In the genomic region with DNA sequence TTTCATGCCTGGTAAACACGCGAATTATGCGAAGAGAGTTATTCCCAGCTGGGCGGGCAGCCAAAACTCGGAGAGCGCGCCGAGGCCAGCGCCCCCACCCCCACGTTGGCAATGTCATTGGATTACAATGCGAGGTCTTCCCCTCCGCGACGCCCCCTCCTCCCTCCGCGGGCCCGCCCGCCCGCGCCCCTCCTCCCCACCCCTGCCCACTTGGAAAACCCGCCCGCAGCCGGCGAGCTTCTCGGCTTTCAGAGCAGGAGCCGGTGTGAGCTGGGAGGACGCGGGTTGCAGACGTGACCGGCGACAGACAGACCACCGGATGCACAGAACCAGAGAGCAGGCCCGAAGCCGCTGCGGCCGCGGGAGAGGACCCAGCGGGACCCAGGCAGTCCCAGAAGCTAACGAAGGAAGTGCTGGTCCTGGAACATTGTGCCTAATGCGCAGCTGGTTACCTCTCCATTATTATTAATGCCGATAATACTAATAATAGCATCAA, we compare ENCODE assay signal across 8 cellular contexts. TPM values are rescaled to one million over a fixed set of nuclear protein-coding genes. Genes with fewer than 3 reads are reported as not detected.
DNase-seq lines count a peak whose midpoint lies in the region; ATAC-seq lines count a peak whose summit lies in the region.

No MANE protein-coding gene starts in this region.

- peak overlapping the region; percentile 9 for H4K8ac ChIP-seq in mesenchymal stem cell (ENCODE audit: low read length)

- H3K4ac ChIP-seq in mesenchymal stem cell (ENCODE audit: low read depth in 1 of 2, low read length in 2 of 2): no peak overlapping the region

- H3K4me1 ChIP-seq in ACC112 (ENCODE audit: control insufficient read depth, insufficient read depth, low read length, unreplicated experiment) (peaks cover 5% of the 10 kb centered on the region), HAP-1 (peaks cover 35% of the 10 kb centered on the region), mesenchymal stem cell (ENCODE audit: control insufficient read depth, insufficient read depth, low read depth, low read length) (peaks cover 34% of the 10 kb centered on the region)

- under 1% methylated on average over 27 of the region's 41 CpGs for WGBS in mesenchymal stem cell

- no peaks in the 10 kb centered on the region for H3K9me3 Mint-ChIP-seq in activated T-cell treated with anti-CD3 and anti-CD28 coated beads, Interleukin-2, amount 50 U/mL, for 4 hours

- peak overlapping the region; percentile 76 for H3K4me2 ChIP-seq in mesenchymal stem cell (ENCODE audit: low read length, poor library complexity, severe bottlenecking)

- H3K27me3 Mint-ChIP-seq in activated T-cell treated with anti-CD3 and anti-CD28 coated beads, Interleukin-2, amount 50 U/mL, for 4 hours (ENCODE audit: low read depth): peaks cover 38% of the 10 kb centered on the region

- H3K4me3 ChIP-seq in ACC112 (ENCODE audit: low read depth, low read length) (peak overlapping the region; percentile 58), HAP-1 (peak overlapping the region; percentile 23), mesenchymal stem cell (ENCODE audit: insufficient read depth in 1 of 2, low read depth in 1 of 2, low read length in 2 of 2) (peak overlapping the region; percentile 34 to 55)

- DNase-seq in HAP-1 (ENCODE audit: low spot score in 2 of 2) (peak; percentile 84 to 90), mesenchymal stem cell (peak; percentile 34), cerebellar nuclear complex (lab: John Stamatoyannopoulos, UW) (no peak), H4 (ENCODE audit: low spot score) (no peak)
- DNase-seq in activated T-cell treated with anti-CD3 and anti-CD28 coated beads, Interleukin-2, amount 50 U/mL, for 4 hours: no peak

- H3K36me3 ChIP-seq in ACC112 (ENCODE audit: insufficient read depth, low read length): no peaks in the 10 kb centered on the region
- no peaks in the 10 kb centered on the region for H3K36me3 ChIP-seq in HAP-1 (replicated peaks)
- H3K36me3 ChIP-seq in mesenchymal stem cell (ENCODE audit: control insufficient read depth in 1 of 2, insufficient read depth in 2 of 2, low read depth in 1 of 2, low read length in 2 of 2): no peaks in the 10 kb centered on the region

- no peak overlapping the region for H3K23ac ChIP-seq in mesenchymal stem cell (ENCODE audit: low read length in 2 of 2)

- H2BK5ac ChIP-seq in mesenchymal stem cell (ENCODE audit: low read depth, low read length, poor library complexity, severe bottlenecking): no peak overlapping the region

- no peaks in the 10 kb centered on the region for H3K36me3 Mint-ChIP-seq in activated T-cell treated with anti-CD3 and anti-CD28 coated beads, Interleukin-2, amount 50 U/mL, for 4 hours (ENCODE audit: insufficient read depth)

- no peak overlapping the region for H2BK12ac ChIP-seq in mesenchymal stem cell (ENCODE audit: low read length in 2 of 2)

- H3K18ac ChIP-seq in mesenchymal stem cell (ENCODE audit: low read depth in 1 of 2, low read length in 2 of 2): peak overlapping the region in 1 of 2 experiments; percentile 67

- no peak overlapping the region for H4K91ac ChIP-seq in mesenchymal stem cell (ENCODE audit: low read length)

- peaks cover 63% of the 10 kb centered on the region for H3K4me1 Mint-ChIP-seq in activated T-cell treated with anti-CD3 and anti-CD28 coated beads, Interleukin-2, amount 50 U/mL, for 4 hours (ENCODE audit: low read depth)

- H3K9me3 ChIP-seq in HAP-1: no peaks in the 10 kb centered on the region
- no peaks in the 10 kb centered on the region for H3K9me3 ChIP-seq in mesenchymal stem cell (ENCODE audit: control insufficient read depth, low read length)

- no peak overlapping the region for H2AK5ac ChIP-seq in mesenchymal stem cell (ENCODE audit: low read length, severe bottlenecking)

- no peaks in the 10 kb centered on the region for H3K79me2 ChIP-seq in ACC112 (ENCODE audit: control insufficient read depth, insufficient read depth, low read length, unreplicated experiment)

- no peak overlapping the region for H3K27ac ChIP-seq in ACC112 (ENCODE audit: low read depth, low read length)
- H3K27ac ChIP-seq in mesenchymal stem cell (ENCODE audit: low read length, poor library complexity, severe bottlenecking): no peak overlapping the region

- H3K79me1 ChIP-seq in mesenchymal stem cell (replicated peaks; ENCODE audit: low read length, poor library complexity, severe bottlenecking): peaks cover 4% of the 10 kb centered on the region

- no peak overlapping the region for H3K14ac ChIP-seq in mesenchymal stem cell (ENCODE audit: low read length in 2 of 2)

- no peak overlapping the region for H3K9ac ChIP-seq in mesenchymal stem cell (ENCODE audit: low read length)

- H3K27me3 ChIP-seq in ACC112 (ENCODE audit: insufficient read depth, low read length) (peaks cover 55% of the 10 kb centered on the region), HAP-1 (ENCODE audit: low read depth) (no peaks in the 10 kb centered on the region), mesenchymal stem cell (ENCODE audit: control insufficient read depth in 1 of 2, insufficient read depth in 1 of 2, low read length in 2 of 2) (peaks cover 24 to 63% of the 10 kb centered on the region in 2 experiments)

- in situ Hi-C loops in HAP-1 (cut with MboI; ENCODE audit: low sequenced_read_pairs): loop anchor here (10.0 to 25.0 kb wide), 2 partner anchors 117 to 340 kb away; no protein-coding TSS in a partner anchor

- H3K4me3 Mint-ChIP-seq in activated T-cell treated with anti-CD3 and anti-CD28 coated beads, Interleukin-2, amount 50 U/mL, for 4 hours: peak overlapping the region; percentile 75

- no peak overlapping the region for H2BK120ac ChIP-seq in mesenchymal stem cell (ENCODE audit: low read depth, low read length)

- no peak for ATAC-seq in activated T-cell treated with anti-CD3 and anti-CD28 coated beads, Interleukin-2, amount 50 U/mL, for 4 hours
- ATAC-seq in HG03565 (IDR thresholded peaks at IDR 0.05; ENCODE audit: unreplicated experiment): no peak
- ATAC-seq in HG03135 (IDR thresholded peaks at IDR 0.05; ENCODE audit: unreplicated experiment): no peak

- no peak overlapping the region for H2BK15ac ChIP-seq in mesenchymal stem cell (ENCODE audit: low read depth, poor library complexity, severe bottlenecking)

- H2AFZ ChIP-seq in ACC112 (ENCODE audit: low read length, unreplicated experiment) (no peak overlapping the region), mesenchymal stem cell (ENCODE audit: low read depth, low read length) (no peak overlapping the region)

RNA-seq across cellular contexts. Expression of a gene that starts 4.0 kb away (rescaled TPM):
- total RNA-seq in activated T-cell treated with anti-CD3 and anti-CD28 coated beads, Interleukin-2, amount 50 U/mL, for 4 hours: under 1 TPM; 0.37 to 0.89 (median 0.43) TPM
- 8.7 TPM for polyA plus RNA-seq in mesenchymal stem cell (2013, experiment 1 of 2)
- 9.5 TPM for polyA plus RNA-seq in mesenchymal stem cell (2013, experiment 2 of 2)
- total RNA-seq in H4 (2014; rRNA removed; shearing (Covaris generic)): 0.78 and 1.2 TPM in 2 replicates

Comparison
In these comparisons a context has a peak if more than half of its experiments do, and no peak if none do; other contexts are left out.
1. DNase-seq: peak in HAP-1 (2 of 2) and mesenchymal stem cell (single experiment); none in activated T-cell treated with anti-CD3 and anti-CD28 coated beads, Interleukin-2, amount 50 U/mL, for 4 hours (single experiment), cerebellar nuclear complex (0 of 2) and H4 (single experiment).
2. Peak in every context shown above with its lines, with median percentiles within 50 percentile points of each other: H3K4me3 ChIP-seq.